In the genomic region with DNA sequence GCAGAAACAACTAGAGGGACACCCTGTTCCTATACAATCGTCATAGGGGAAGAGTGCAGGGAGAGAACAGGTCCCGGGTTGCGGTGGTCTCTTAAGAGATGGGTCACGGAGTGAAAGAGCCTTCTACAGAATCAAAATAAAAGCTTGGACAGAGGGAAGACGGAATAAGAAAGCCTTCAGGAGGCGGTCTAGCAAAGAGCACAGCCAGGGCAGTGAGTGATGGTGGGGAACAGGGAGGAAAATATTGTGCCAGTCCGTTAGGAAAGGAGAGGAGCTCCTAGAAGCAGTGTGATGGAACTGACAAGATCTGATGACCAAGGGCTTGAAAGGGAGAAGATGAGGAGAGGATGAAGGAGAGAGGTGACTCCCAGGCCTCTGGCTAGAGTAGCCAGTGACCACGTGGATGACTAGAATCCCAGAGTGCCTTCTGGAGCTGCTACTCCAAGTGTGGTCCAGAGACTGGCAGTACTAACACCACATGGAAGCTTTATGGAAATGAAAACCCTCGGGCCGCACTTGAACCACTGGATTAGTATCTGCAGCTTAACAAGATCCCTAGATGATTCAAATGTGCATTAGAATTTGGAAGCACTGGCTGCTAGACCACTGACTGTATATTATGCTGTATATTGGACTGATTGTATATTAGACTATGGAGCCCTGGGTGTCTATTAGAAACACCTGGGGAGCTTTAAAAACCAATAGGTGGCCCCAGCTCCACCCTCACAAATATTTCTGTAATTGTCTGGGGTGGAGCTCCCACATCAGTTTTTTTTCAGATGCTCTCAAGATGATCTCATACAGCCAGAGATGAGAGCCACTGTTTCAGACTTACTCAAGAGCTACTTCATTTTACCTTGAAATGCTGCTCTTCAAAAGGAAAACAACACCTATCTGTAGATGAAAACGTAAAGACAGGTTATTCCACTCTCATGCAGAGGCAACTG, we compare ENCODE assay signal across 10 cellular contexts. TPM values are rescaled to one million over a fixed set of nuclear protein-coding genes. Genes with fewer than 3 reads are reported as not detected.
DNase-seq lines count a peak whose midpoint lies in the region; ATAC-seq and TF ChIP-seq lines count a peak whose summit lies in the region.
"Had no signal": no experiment of that assay in that cellular context is flagged by ENCODE, and none has a peak within 500 bp of the region (broad histone marks: within the 10 kb centered on the region; RNA-seq: fewer than 3 reads in every experiment).

No MANE protein-coding gene starts in this region.

- CTCF ChIA-PET in activated CD8-positive, alpha-beta memory T cell treated with anti-CD3 and anti-CD28 coated beads, Interleukin-2, amount 10 ng/mL, durations not matched to agents 7 days and 5 days (lab: Charles Lee) = interaction anchor here (1.5 kb wide), 1 partner anchor 44 kb away, joined by 3 read pairs; no protein-coding TSS in a partner anchor

- no peaks in the 10 kb centered on the region for H3K36me3 Mint-ChIP-seq in activated CD8-positive, alpha-beta memory T cell treated with anti-CD3 and anti-CD28 coated beads, Interleukin-2, amount 10 ng/mL, durations not matched to agents 7 days and 5 days

- no peaks in the 10 kb centered on the region for H3K27me3 ChIP-seq in RWPE2 (ENCODE audit: insufficient read depth, poor library complexity, severe bottlenecking)

- peak overlapping the region; percentile 53 for H3K4me3 Mint-ChIP-seq in activated CD8-positive, alpha-beta memory T cell treated with anti-CD3 and anti-CD28 coated beads, Interleukin-2, amount 10 ng/mL, durations not matched to agents 7 days and 5 days

- peak overlapping the region; percentile 78 for H3K27ac ChIP-seq in RWPE2 (ENCODE audit: poor library complexity, severe bottlenecking)
- H3K27ac ChIP-seq: neutrophil had no signal

- TF ChIP-seq CTCF in RWPE2 (IDR thresholded peaks at IDR 0.05; ENCODE audit: poor library complexity, severe bottlenecking) (no peak), foreskin fibroblast (IDR thresholded peaks at IDR 0.05; ENCODE audit: low read depth, low read length) (no peak)

- no peaks in the 10 kb centered on the region for H3K9me3 Mint-ChIP-seq in activated CD8-positive, alpha-beta memory T cell treated with anti-CD3 and anti-CD28 coated beads, Interleukin-2, amount 10 ng/mL, durations not matched to agents 7 days and 5 days (ENCODE audit: low read depth)

- no peaks in the 10 kb centered on the region; the same call in 1 of the 2 replicates for H3K36me3 ChIP-seq in RWPE2 (ENCODE audit: low read depth)
- H3K36me3 ChIP-seq: neutrophil, stomach had no signal

- no peak overlapping the region for H3K27ac Mint-ChIP-seq in activated CD8-positive, alpha-beta memory T cell treated with anti-CD3 and anti-CD28 coated beads, Interleukin-2, amount 10 ng/mL, durations not matched to agents 7 days and 5 days

- no peak for DNase-seq in activated CD8-positive, alpha-beta memory T cell treated with anti-CD3 and anti-CD28 coated beads, Interleukin-2, amount 10 ng/mL, durations not matched to agents 7 days and 5 days
- DNase-seq in activated CD8-positive, alpha-beta memory T cell treated with anti-CD3 and anti-CD28 coated beads for 24 hours = no peak
- DNase-seq in RWPE2 (ENCODE audit: low spot score) = no peak
- DNase-seq in foreskin fibroblast = peak; percentile 30 to 62
- peak; percentile 33 for DNase-seq in smooth muscle cell of the brain vasculature (ENCODE audit: low read depth, low spot score)
- no peak for DNase-seq in HuH-7 (ENCODE audit: low spot score)
- DNase-seq: stomach had no signal

- H3K9me3 ChIP-seq in RWPE2 (ENCODE audit: severe bottlenecking) = no peaks in the 10 kb centered on the region
- H3K9me3 ChIP-seq: neutrophil, stomach had no signal

- H3K4me1 Mint-ChIP-seq in activated CD8-positive, alpha-beta memory T cell treated with anti-CD3 and anti-CD28 coated beads, Interleukin-2, amount 10 ng/mL, durations not matched to agents 7 days and 5 days = peaks cover 27% of the 10 kb centered on the region

- H3K4me3 ChIP-seq in RWPE2 (ENCODE audit: severe bottlenecking) (peak overlapping the region; percentile 72), foreskin fibroblast (ENCODE audit: low read depth in 1 of 2, low read length in 2 of 2) (peak overlapping the region; percentile 80 to 82)

- ATAC-seq in activated CD8-positive, alpha-beta memory T cell treated with anti-CD3 and anti-CD28 coated beads, Interleukin-2, amount 10 ng/mL, durations not matched to agents 7 days and 5 days = no peak
- ATAC-seq in RWPE2 (ENCODE audit: low read depth) (no peak), HG03520 (IDR thresholded peaks at IDR 0.05; ENCODE audit: unreplicated experiment) (no peak), GM21529 (IDR thresholded peaks at IDR 0.05; ENCODE audit: unreplicated experiment) (no peak)

- peaks cover 16% of the 10 kb centered on the region for H3K4me1 ChIP-seq in RWPE2 (ENCODE audit: insufficient read depth, poor library complexity, severe bottlenecking)

- H3K27me3 Mint-ChIP-seq in activated CD8-positive, alpha-beta memory T cell treated with anti-CD3 and anti-CD28 coated beads, Interleukin-2, amount 10 ng/mL, durations not matched to agents 7 days and 5 days = peaks cover 70% of the 10 kb centered on the region

RNA-seq across cellular contexts. Expression of a gene that starts 1.1 kb away (rescaled TPM):
- total RNA-seq in activated CD8-positive, alpha-beta memory T cell treated with anti-CD3 and anti-CD28 coated beads, Interleukin-2, amount 10 ng/mL, durations not matched to agents 7 days and 5 days = not detected

Comparison
In these comparisons a context has a peak if more than half of its experiments do, and no peak if none do; other contexts are left out.
1. DNase-seq: peak in foreskin fibroblast (2 of 2) and smooth muscle cell of the brain vasculature (single experiment); none in activated CD8-positive, alpha-beta memory T cell treated with anti-CD3 and anti-CD28 coated beads, Interleukin-2, amount 10 ng/mL, durations not matched to agents 7 days and 5 days (single experiment), activated CD8-positive, alpha-beta memory T cell treated with anti-CD3 and anti-CD28 coated beads for 24 hours (single experiment), RWPE2 (single experiment) and HuH-7 (single experiment).